In genomic region chr9:36174731-36175130, GRCh38 we compare ENCODE assay signal across 1 cellular context.
TF ChIP-seq lines count a peak whose summit lies in the region.

No MANE protein-coding gene starts in this region.

TF ChIP-seq in GM23338, 12 proteins besides CTCF, POLR2A, EP300 and RAD21:
- no peak for TF ChIP-seq JUNB (IDR thresholded peaks at IDR 0.05; ENCODE audit: unreplicated experiment)
TF ChIP-seq in GM23338: peak in this region for 0.
